ENCODE assay signal across 20 cellular contexts in genomic region chr15:98063871-98064270, GRCh38.
DNase-seq lines count a peak whose midpoint lies in the region; ATAC-seq, FAIRE-seq and TF ChIP-seq lines count a peak whose summit lies in the region.
"Had no signal": no experiment of that assay in that cellular context is flagged by ENCODE, and none has a peak within 500 bp of the region (broad histone marks: within the 10 kb centered on the region; RNA-seq: fewer than 3 reads in every experiment).

No MANE protein-coding gene starts in this region.

- no peaks in the 10 kb centered on the region for H4K20me1 ChIP-seq in MM.1S (ENCODE audit: insufficient read depth, low read length)

- no peaks in the 10 kb centered on the region for H3K36me3 Mint-ChIP-seq in chondrocyte (ENCODE audit: low read depth)
- H3K36me3 Mint-ChIP-seq: CD8-positive, alpha-beta memory T cell; IgD-negative memory B cell had no signal

- H3K4me2 ChIP-seq in MM.1S (ENCODE audit: low read depth, low read length): 0 out of 2 replicates have a peak overlapping the region, but pooled peaks have one; percentile 15
- H3K4me2 ChIP-seq: PC-9 had no signal

- DNase-seq in CD1c-positive myeloid dendritic cell (ENCODE audit: extremely low spot score): peak; percentile 51
- no peak for DNase-seq in MM.1S
- DNase-seq in chondrocyte (ENCODE audit: low spot score): no peak
- DNase-seq in urothelium cell line (ENCODE audit: low spot score): peak; percentile 27
- DNase-seq in thyroid gland: no peak
- no peak for DNase-seq in body of pancreas
- DNase-seq: BE2C; CD8-positive, alpha-beta memory T cell; H7; Kasumi-1; MG63; NCI-H1417; NCI-H187; NCI-H2107; NCI-H524; NCI-H82; PC-9 had no signal

- no peak overlapping the region for H3K4me3 ChIP-seq in MM.1S (ENCODE audit: low read length)
- H3K4me3 ChIP-seq in thyroid gland (replicated peaks in 1 of 3): no peak overlapping the region
- H3K4me3 ChIP-seq in body of pancreas: no peak overlapping the region
- H3K4me3 ChIP-seq: MG63, PC-9 had no signal

- no peaks in the 10 kb centered on the region for H3K79me2 ChIP-seq in MM.1S (ENCODE audit: low read length)

- ATAC-seq in body of pancreas (no peak), HG03439 (IDR thresholded peaks at IDR 0.05; ENCODE audit: unreplicated experiment) (no peak)

- peaks cover 49% of the 10 kb centered on the region for H3K4me1 Mint-ChIP-seq in chondrocyte (ENCODE audit: low read depth)
- H3K4me1 Mint-ChIP-seq: CD8-positive, alpha-beta memory T cell; IgD-negative memory B cell had no signal

- peaks cover 8% of the 10 kb centered on the region for H3K9me3 Mint-ChIP-seq in chondrocyte (ENCODE audit: low read depth)

- H3K9me3 ChIP-seq in MM.1S (replicated peaks; ENCODE audit: insufficient read depth, low read length) (no peaks in the 10 kb centered on the region), thyroid gland (no peaks in the 10 kb centered on the region), body of pancreas (no peaks in the 10 kb centered on the region)
- H3K9me3 ChIP-seq: BE2C, MG63 had no signal

- no peak overlapping the region for H3K27ac ChIP-seq in MM.1S (ENCODE audit: low read length)
- no peak overlapping the region for H3K27ac ChIP-seq in thyroid gland
- no peak overlapping the region for H3K27ac ChIP-seq in body of pancreas
- H3K27ac ChIP-seq: PC-9 had no signal

- FAIRE-seq in urothelium cell line (lab: Jason Lieb, UNC): no peak
- FAIRE-seq: D721Med had no signal

- no peaks in the 10 kb centered on the region for H3F3A ChIP-seq in MM.1S (ENCODE audit: insufficient read depth, low read length)

- H3K27ac Mint-ChIP-seq in chondrocyte (ENCODE audit: unreplicated experiment): peak overlapping the region; percentile 25
- H3K27ac Mint-ChIP-seq: CD8-positive, alpha-beta memory T cell; IgD-negative memory B cell had no signal

- H3K4me3 Mint-ChIP-seq in chondrocyte (ENCODE audit: unreplicated experiment): no peak overlapping the region
- H3K4me3 Mint-ChIP-seq: CD8-positive, alpha-beta memory T cell; IgD-negative memory B cell had no signal

- no peak for TF ChIP-seq CTCF in MM.1S (IDR thresholded peaks at IDR 0.05; ENCODE audit: low read length)
- no peak for TF ChIP-seq CTCF in chondrocyte (IDR thresholded peaks at IDR 0.05)
- no peak for TF ChIP-seq CTCF in thyroid gland (IDR thresholded peaks at IDR 0.05)
- TF ChIP-seq CTCF in body of pancreas (IDR thresholded peaks at IDR 0.05): no peak

- H3K4me1 ChIP-seq in MM.1S (ENCODE audit: low read length) (peaks cover 7% of the 10 kb centered on the region; the same call in 1 of the 2 replicates), thyroid gland (no peaks in the 10 kb centered on the region), body of pancreas (no peaks in the 10 kb centered on the region)
- H3K4me1 ChIP-seq: BE2C had no signal

- no peaks in the 10 kb centered on the region for H3K9me2 ChIP-seq in MM.1S (replicated peaks; ENCODE audit: insufficient read depth, low read length)

- intact Hi-C loops in thyroid gland (cut with DNase I) (no loop called here), body of pancreas (cut with DNase I) (no loop called here)

- H3K36me3 ChIP-seq in MM.1S (replicated peaks; ENCODE audit: insufficient read depth, low read length) (no peaks in the 10 kb centered on the region), thyroid gland (no peaks in the 10 kb centered on the region), body of pancreas (replicated peaks in 1 of 2; ENCODE audit: insufficient read depth in 1 of 2, low read depth in 2 of 2) (no peaks in the 10 kb centered on the region)
- H3K36me3 ChIP-seq: BE2C, MG63 had no signal

- TF ChIP-seq POLR2A in thyroid gland (IDR thresholded peaks at IDR 0.05) (no peak), body of pancreas (IDR thresholded peaks at IDR 0.05) (no peak)

- H2AFZ ChIP-seq in MM.1S (ENCODE audit: low read length): no peak overlapping the region
- H2AFZ ChIP-seq: PC-9 had no signal

- no peaks in the 10 kb centered on the region for H3K27me3 Mint-ChIP-seq in chondrocyte (ENCODE audit: low read depth)
- H3K27me3 Mint-ChIP-seq: IgD-negative memory B cell had no signal

- H3K27me3 ChIP-seq in MM.1S (replicated peaks; ENCODE audit: insufficient read depth, low read length) (no peaks in the 10 kb centered on the region), thyroid gland (no peaks in the 10 kb centered on the region), body of pancreas (no peaks in the 10 kb centered on the region)
- H3K27me3 ChIP-seq: BE2C, MG63 had no signal

- no peak overlapping the region for H3K9ac ChIP-seq in MM.1S (ENCODE audit: low read length)

Comparison
In these comparisons a context has a peak if more than half of its experiments do, and no peak if none do; other contexts are left out.
1. DNase-seq: peak in CD1c-positive myeloid dendritic cell (single experiment) and urothelium cell line (single experiment); none in MM.1S (single experiment), chondrocyte (single experiment), thyroid gland (0 of 2) and body of pancreas (0 of 4).